Comparison of ENCODE assay signal across 1 cellular context in genomic region chr5:51383494-51384081, GRCh38.
TF ChIP-seq lines count a peak whose summit lies in the region.

No MANE protein-coding gene starts in this region.

TF ChIP-seq in HepG2, 621 proteins besides CTCF, POLR2A, EP300 and RAD21 (continued from another document):
- no peak for TF ChIP-seq ZNF574 (CRISPR knock-in tag; IDR thresholded peaks at IDR 0.05)
- TF ChIP-seq SUZ12 (IDR thresholded peaks at IDR 0.05; ENCODE audit: low read depth, low read length), result no peak
- TF ChIP-seq RXRA (CRISPR knock-in tag; IDR thresholded peaks at IDR 0.05), result no peak
TF ChIP-seq in HepG2: peak in this region for 0.
